In genomic region chr17:66932295-66932694, GRCh38 we compare ENCODE assay signal across 30 cellular contexts. TPM values are rescaled to one million over a fixed set of nuclear protein-coding genes. Genes with fewer than 3 reads are reported as not detected.
"Had no signal": no experiment of that assay in that cellular context is flagged by ENCODE, and none has a peak within 500 bp of the region (broad histone marks: within the 10 kb centered on the region; RNA-seq: fewer than 3 reads in every experiment).

No MANE protein-coding gene starts in this region.

- H3K27ac ChIP-seq: colonic mucosa, epithelial cell of prostate, esophagus squamous epithelium, gastrocnemius medialis, heart right ventricle, left lung, lower lobe of right lung had no signal

- H3K4me3 ChIP-seq: colonic mucosa, esophagus squamous epithelium, gastrocnemius medialis, heart right ventricle, left lung, lower lobe of right lung, mucosa of descending colon had no signal

- H3K9me3 ChIP-seq: colonic mucosa, esophagus squamous epithelium, gastrocnemius medialis, heart right ventricle, lower lobe of right lung, mucosa of descending colon had no signal

- H3K9me3 Mint-ChIP-seq: effector memory CD8-positive, alpha-beta T cell had no signal

- H3K4me1 Mint-ChIP-seq: endodermal cell, mesothelial cell of epicardium, naive B cell had no signal

- ATAC-seq: effector memory CD8-positive, alpha-beta T cell; esophagus mucosa; gastrocnemius medialis; heart right ventricle; left cardiac atrium; left lung; left ventricle myocardium superior; lower lobe of right lung; mucosa of descending colon had no signal

- H3K27me3 ChIP-seq: colonic mucosa, gastrocnemius medialis had no signal

- H3K4me3 Mint-ChIP-seq: dendritic cell treated with granulocyte-macrophage colony-stimulating factor and Interleukin-4, amounts not matched to agents 40 ng/mL and 50 ng/mL, for 4 days; effector memory CD8-positive, alpha-beta T cell; endodermal cell; mesothelial cell of epicardium; naive B cell had no signal

- DNase-seq: colonic mucosa; cortex of kidney; effector CD8-positive, alpha-beta T cell; effector memory CD8-positive, alpha-beta T cell; erythroblast; esophagus squamous epithelium; foreskin fibroblast; foreskin melanocyte; gastrocnemius medialis; glutamatergic neuron; head of caudate nucleus; heart right ventricle; hippocampal formation; left cardiac atrium; left ventricle myocardium superior; lower lobe of right lung; mesenchymal stem cell; mucosa of descending colon; naive B cell had no signal

- H3K4me1 ChIP-seq: colonic mucosa, esophagus squamous epithelium, gastrocnemius medialis, heart right ventricle, left lung, lower lobe of right lung had no signal

- H3K27ac Mint-ChIP-seq: dendritic cell treated with granulocyte-macrophage colony-stimulating factor and Interleukin-4, amounts not matched to agents 40 ng/mL and 50 ng/mL, for 4 days; effector memory CD8-positive, alpha-beta T cell; endodermal cell; mesothelial cell of epicardium; naive B cell had no signal

- H3K36me3 ChIP-seq: colonic mucosa, esophagus squamous epithelium, gastrocnemius medialis, heart right ventricle, left lung, lower lobe of right lung had no signal

- H3K36me3 Mint-ChIP-seq: mesothelial cell of epicardium had no signal

RNA-seq across cellular contexts. Expression of gene CACNG4, which starts 32.2 kb away (rescaled TPM):
- total RNA-seq: dermis microvascular lymphatic vessel endothelial cell, gastrocnemius medialis, glomerular endothelial cell, left ventricle myocardium superior, lung microvascular endothelial cell, mesenteric fat pad had no signal
- polyA plus RNA-seq: keratinocyte had no signal
